Comparison of ENCODE assay signal across 14 cellular contexts in genomic region chr1:75672108-75672507, GRCh38.
"Had no signal": no experiment of that assay in that cellular context is flagged by ENCODE, and none has a peak within 500 bp of the region (broad histone marks: within the 10 kb centered on the region; RNA-seq: fewer than 3 reads in every experiment).

No MANE protein-coding gene starts in this region.

- H3K4me3 Mint-ChIP-seq: activated CD8-positive, alpha-beta T cell treated with anti-CD3 and anti-CD28 coated beads, Interleukin-2, amount 10 ng/mL, durations not matched to agents 7 days and 5 days; activated naive CD4-positive, alpha-beta T cell treated with anti-CD3 and anti-CD28 coated beads for 36 hours had no signal

- H3K9me3 ChIP-seq: gastrocnemius medialis, heart right ventricle, suprapubic skin, upper lobe of left lung had no signal

- H3K36me3 ChIP-seq: cardiac muscle cell, gastrocnemius medialis, heart right ventricle, suprapubic skin, upper lobe of left lung had no signal

- H3K4me3 ChIP-seq: cardiac muscle cell, gastrocnemius medialis, heart right ventricle, suprapubic skin, upper lobe of left lung had no signal

- H3K27ac Mint-ChIP-seq: activated CD8-positive, alpha-beta T cell treated with anti-CD3 and anti-CD28 coated beads, Interleukin-2, amount 10 ng/mL, durations not matched to agents 7 days and 5 days; activated naive CD4-positive, alpha-beta T cell treated with anti-CD3 and anti-CD28 coated beads for 36 hours had no signal

- ATAC-seq: activated CD8-positive, alpha-beta T cell treated with anti-CD3 and anti-CD28 coated beads, Interleukin-2, amount 10 ng/mL, durations not matched to agents 7 days and 5 days; gastrocnemius medialis; heart right ventricle; left ventricle myocardium superior; right cardiac atrium had no signal

- H3K27me3 ChIP-seq: cardiac muscle cell, gastrocnemius medialis, heart right ventricle, suprapubic skin, upper lobe of left lung had no signal

- H3K4me1 ChIP-seq: gastrocnemius medialis, heart right ventricle, suprapubic skin, upper lobe of left lung had no signal

- H3K9me3 Mint-ChIP-seq: activated naive CD4-positive, alpha-beta T cell treated with anti-CD3 and anti-CD28 coated beads for 36 hours had no signal

- DNase-seq: activated CD4-positive, alpha-beta T cell treated with anti-CD3 and anti-CD28 coated beads for 48 hours; activated CD8-positive, alpha-beta memory T cell treated with anti-CD3 and anti-CD28 coated beads, Interleukin-2, amount 50 U/mL, for 48 hours; activated CD8-positive, alpha-beta T cell treated with anti-CD3 and anti-CD28 coated beads, Interleukin-2, amount 10 ng/mL, durations not matched to agents 7 days and 5 days; activated naive CD4-positive, alpha-beta T cell treated with anti-CD3 and anti-CD28 coated beads for 36 hours; gastrocnemius medialis; heart right ventricle; left ventricle myocardium superior; posterior cingulate gyrus; right cardiac atrium; stimulated activated CD4-positive, alpha-beta T cell treated with anti-CD3 and anti-CD28 coated beads, Interleukin-2, amount 100 ng/mL, for 24 hours; stimulated activated naive CD4-positive, alpha-beta T cell treated with Interleukin-2 at 50 U/mL for 16 hours had no signal

- H3K27ac ChIP-seq: gastrocnemius medialis, heart right ventricle, suprapubic skin, upper lobe of left lung had no signal
